Comparison of ENCODE assay signal across 9 cellular contexts in the genomic region with DNA sequence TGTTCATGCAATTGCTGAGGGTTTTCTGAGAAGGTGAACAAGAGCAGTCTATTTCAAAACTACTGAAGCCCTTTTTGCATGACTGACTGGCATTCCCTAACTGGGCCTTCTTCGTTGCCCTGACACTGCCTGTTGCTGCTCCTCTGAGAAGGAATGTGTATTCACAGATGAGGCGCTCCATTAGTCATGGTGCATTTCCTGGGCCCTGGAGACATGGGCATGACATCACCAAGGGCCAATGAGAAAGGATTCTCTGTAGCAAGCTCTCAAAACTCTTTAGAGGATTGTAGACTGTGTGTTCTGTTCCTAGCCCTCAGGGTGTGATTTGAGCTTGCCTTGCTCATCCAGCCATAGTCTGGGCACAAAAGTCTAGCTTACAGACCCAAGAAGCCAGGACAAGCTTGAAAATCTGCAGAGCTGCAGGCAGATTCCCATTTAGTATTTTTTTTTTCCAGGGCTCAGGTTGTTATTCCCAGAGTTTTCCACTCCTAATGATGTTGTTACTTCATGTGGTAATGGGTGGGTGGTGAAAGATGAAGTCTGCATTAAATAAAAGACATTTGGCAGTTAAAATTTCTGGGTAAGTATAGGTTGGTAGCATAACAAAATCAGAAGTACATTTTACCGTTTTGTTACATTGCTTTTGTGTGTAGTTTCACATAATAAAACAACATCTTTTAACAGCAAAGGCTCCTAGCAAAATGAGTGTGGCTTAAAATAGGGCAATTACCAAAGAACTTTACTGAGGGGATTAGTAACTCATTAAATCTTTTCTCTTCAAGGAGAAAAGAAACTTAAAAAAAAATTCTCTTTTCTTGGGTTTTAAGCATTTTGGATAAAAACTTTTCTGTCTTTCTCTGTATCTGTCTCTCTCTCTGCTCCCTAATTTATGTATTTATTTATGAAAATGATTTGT.
DNase-seq lines count a peak whose midpoint lies in the region; ATAC-seq, FAIRE-seq and TF ChIP-seq lines count a peak whose summit lies in the region.
"Had no signal": no experiment of that assay in that cellular context is flagged by ENCODE, and none has a peak within 500 bp of the region (broad histone marks: within the 10 kb centered on the region; RNA-seq: fewer than 3 reads in every experiment).

No MANE protein-coding gene starts in this region.

- no peaks in the 10 kb centered on the region for H3K4me1 Mint-ChIP-seq in activated T-helper 1 cell treated with anti-CD3 and anti-CD28 coated beads, Interleukin-12 subunit alpha, Interleukin-12 subunit beta, Interleukin-2, Interleukin-4 antibody, amounts not matched to agents 30 ng/mL and 10 ng/mL and 1 ng/mL, durations not matched to agents 14 hours and 24 hours and 36 hours (ENCODE audit: low read depth)

- no peak for TF ChIP-seq POLR2A in H54 (IDR thresholded peaks at IDR 0.05; ENCODE audit: low read depth, low read length)

- no peaks in the 10 kb centered on the region for H3K27me3 Mint-ChIP-seq in activated T-helper 1 cell treated with anti-CD3 and anti-CD28 coated beads, Interleukin-12 subunit alpha, Interleukin-12 subunit beta, Interleukin-2, Interleukin-4 antibody, amounts not matched to agents 30 ng/mL and 10 ng/mL and 1 ng/mL, durations not matched to agents 14 hours and 24 hours and 36 hours (ENCODE audit: insufficient read depth)
- H3K27me3 Mint-ChIP-seq: dendritic cell treated with granulocyte-macrophage colony-stimulating factor and Interleukin-4, amounts not matched to agents 40 ng/mL and 50 ng/mL, for 4 days had no signal

- no peaks in the 10 kb centered on the region for H3K9me3 ChIP-seq in osteoblast (ENCODE audit: low read depth, low read length)

- peak; percentile 88 for ATAC-seq in SK-N-SH treated with all-trans-retinoic acid at 6 μM for 48 hours
- ATAC-seq in GM21529 (IDR thresholded peaks at IDR 0.05; ENCODE audit: unreplicated experiment) = no peak
- ATAC-seq in GM21447 (IDR thresholded peaks at IDR 0.05; ENCODE audit: unreplicated experiment) = no peak

- POLR2A ChIA-PET in AG04449 (lab: Yijun Ruan, JAX) = interaction anchor here (1.0 kb wide), 1 partner anchor 33 kb away, joined by 3 read pairs; no protein-coding TSS in a partner anchor

- intact Hi-C loops in activated T-helper 1 cell treated with anti-CD3 and anti-CD28 coated beads, Interleukin-12 subunit alpha, Interleukin-12 subunit beta, Interleukin-2, Interleukin-4 antibody, amounts not matched to agents 30 ng/mL and 10 ng/mL and 1 ng/mL, durations not matched to agents 14 hours and 24 hours and 36 hours (cut with micrococcal nuclease) = no loop called here

- no peak overlapping the region for H3K4me3 Mint-ChIP-seq in activated T-helper 1 cell treated with anti-CD3 and anti-CD28 coated beads, Interleukin-12 subunit alpha, Interleukin-12 subunit beta, Interleukin-2, Interleukin-4 antibody, amounts not matched to agents 30 ng/mL and 10 ng/mL and 1 ng/mL, durations not matched to agents 14 hours and 24 hours and 36 hours
- H3K4me3 Mint-ChIP-seq: dendritic cell treated with granulocyte-macrophage colony-stimulating factor and Interleukin-4, amounts not matched to agents 40 ng/mL and 50 ng/mL, for 4 days had no signal

- peak overlapping the region; percentile 96 for H3K27ac ChIP-seq in osteoblast (ENCODE audit: low read depth, low read length)

- peak; percentile 91 for DNase-seq in AG04449 (ENCODE audit: low read depth, low spot score)
- DNase-seq in H54 (ENCODE audit: insufficient read length, low spot score) = peak; percentile 23
- peak; percentile 92 to 96 for DNase-seq in foreskin fibroblast
- DNase-seq in osteoblast (ENCODE audit: insufficient read length, low spot score, missing footprints) = peak; percentile 90
- DNase-seq in activated T-helper 1 cell treated with anti-CD3 and anti-CD28 coated beads, Interleukin-12 subunit alpha, Interleukin-12 subunit beta, Interleukin-2, Interleukin-4 antibody, amounts not matched to agents 30 ng/mL and 10 ng/mL and 1 ng/mL, durations not matched to agents 14 hours and 24 hours and 36 hours (ENCODE audit: low spot score) = no peak

- no peaks in the 10 kb centered on the region for H3K27me3 ChIP-seq in osteoblast (ENCODE audit: insufficient read depth, low read length)

- H4K20me1 ChIP-seq in osteoblast (ENCODE audit: insufficient read depth, low read length) = no peaks in the 10 kb centered on the region

- no peaks in the 10 kb centered on the region for H3K36me3 ChIP-seq in osteoblast (ENCODE audit: insufficient read depth, low read length)

- H3K9me3 Mint-ChIP-seq in activated T-helper 1 cell treated with anti-CD3 and anti-CD28 coated beads, Interleukin-12 subunit alpha, Interleukin-12 subunit beta, Interleukin-2, Interleukin-4 antibody, amounts not matched to agents 30 ng/mL and 10 ng/mL and 1 ng/mL, durations not matched to agents 14 hours and 24 hours and 36 hours = no peaks in the 10 kb centered on the region
- H3K9me3 Mint-ChIP-seq: dendritic cell treated with granulocyte-macrophage colony-stimulating factor and Interleukin-4, amounts not matched to agents 40 ng/mL and 50 ng/mL, for 4 days had no signal

- H3K36me3 Mint-ChIP-seq in activated T-helper 1 cell treated with anti-CD3 and anti-CD28 coated beads, Interleukin-12 subunit alpha, Interleukin-12 subunit beta, Interleukin-2, Interleukin-4 antibody, amounts not matched to agents 30 ng/mL and 10 ng/mL and 1 ng/mL, durations not matched to agents 14 hours and 24 hours and 36 hours (ENCODE audit: low read depth) = no peaks in the 10 kb centered on the region

- H2AFZ ChIP-seq in osteoblast (ENCODE audit: low read length) = no peak overlapping the region

- TF ChIP-seq CTCF in AG04449 (IDR thresholded peaks at IDR 0.05; ENCODE audit: insufficient read depth, low read length, missing control alignments) (no peak), foreskin fibroblast (IDR thresholded peaks at IDR 0.05; ENCODE audit: low read depth, low read length) (no peak), osteoblast (IDR thresholded peaks at IDR 0.05; ENCODE audit: extremely low read depth, low read depth, low read length) (no peak)

- H3K27ac Mint-ChIP-seq in activated T-helper 1 cell treated with anti-CD3 and anti-CD28 coated beads, Interleukin-12 subunit alpha, Interleukin-12 subunit beta, Interleukin-2, Interleukin-4 antibody, amounts not matched to agents 30 ng/mL and 10 ng/mL and 1 ng/mL, durations not matched to agents 14 hours and 24 hours and 36 hours = no peak overlapping the region
- H3K27ac Mint-ChIP-seq: dendritic cell treated with granulocyte-macrophage colony-stimulating factor and Interleukin-4, amounts not matched to agents 40 ng/mL and 50 ng/mL, for 4 days had no signal

- CTCF ChIA-PET in AG04449 (lab: Yijun Ruan, JAX) = no interaction called here

- FAIRE-seq in H54 (lab: Jason Lieb, UNC) = peak; percentile 98

- H3K79me2 ChIP-seq in osteoblast (ENCODE audit: insufficient read depth, low read length) = no peaks in the 10 kb centered on the region

- H3K4me1 ChIP-seq in osteoblast (ENCODE audit: insufficient read depth, low read length) = peaks cover 56% of the 10 kb centered on the region

- H3K4me3 ChIP-seq in AG04449 (ENCODE audit: low read depth, low read length) (no peak overlapping the region), foreskin fibroblast (ENCODE audit: low read depth in 1 of 2, low read length in 2 of 2) (no peak overlapping the region), osteoblast (ENCODE audit: insufficient read depth, low read length) (no peak overlapping the region)

- peak overlapping the region; percentile 30 for H3K4me2 ChIP-seq in osteoblast (ENCODE audit: insufficient read depth, low read length)

TF ChIP-seq in SK-N-SH treated with all-trans-retinoic acid at 6 μM for 48 hours, 23 proteins besides CTCF, POLR2A, EP300 and RAD21:
- no peak for TF ChIP-seq ZC3H10 (CRISPR knock-in tag; IDR thresholded peaks at IDR 0.05)
- 0 out of 2 replicates have a peak, but pooled peaks have one; percentile 12 for TF ChIP-seq GLIS3 (CRISPR knock-in tag; IDR thresholded peaks at IDR 0.05)
- no peak for TF ChIP-seq PPARA (CRISPR knock-in tag; IDR thresholded peaks at IDR 0.05; ENCODE audit: borderline replicate concordance)
- peak; percentile 6; the same call in 1 of the 2 replicates for TF ChIP-seq TOX (CRISPR knock-in tag; IDR thresholded peaks at IDR 0.05; ENCODE audit: borderline replicate concordance)
- 0 out of 2 replicates have a peak, but pooled peaks have one; percentile 60 for TF ChIP-seq CSDC2 (CRISPR knock-in tag; IDR thresholded peaks at IDR 0.05)
- no peak for TF ChIP-seq ESRRG (CRISPR knock-in tag; IDR thresholded peaks at IDR 0.05)
- TF ChIP-seq, protein P1, sequence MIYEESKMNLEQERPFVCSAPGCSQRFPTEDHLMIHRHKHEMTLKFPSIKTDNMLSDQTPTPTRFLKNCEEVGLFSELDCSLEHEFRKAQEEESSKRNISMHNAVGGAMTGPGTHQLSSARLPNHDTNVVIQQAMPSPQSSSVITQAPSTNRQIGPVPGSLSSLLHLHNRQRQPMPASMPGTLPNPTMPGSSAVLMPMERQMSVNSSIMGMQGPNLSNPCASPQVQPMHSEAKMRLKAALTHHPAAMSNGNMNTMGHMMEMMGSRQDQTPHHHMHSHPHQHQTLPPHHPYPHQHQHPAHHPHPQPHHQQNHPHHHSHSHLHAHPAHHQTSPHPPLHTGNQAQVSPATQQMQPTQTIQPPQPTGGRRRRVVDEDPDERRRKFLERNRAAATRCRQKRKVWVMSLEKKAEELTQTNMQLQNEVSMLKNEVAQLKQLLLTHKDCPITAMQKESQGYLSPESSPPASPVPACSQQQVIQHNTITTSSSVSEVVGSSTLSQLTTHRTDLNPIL (CRISPR knock-in tag; IDR thresholded peaks at IDR 0.05; ENCODE audit: low read depth) = peak; percentile 51; the same call in 1 of the 2 replicates
